In the genomic region with DNA sequence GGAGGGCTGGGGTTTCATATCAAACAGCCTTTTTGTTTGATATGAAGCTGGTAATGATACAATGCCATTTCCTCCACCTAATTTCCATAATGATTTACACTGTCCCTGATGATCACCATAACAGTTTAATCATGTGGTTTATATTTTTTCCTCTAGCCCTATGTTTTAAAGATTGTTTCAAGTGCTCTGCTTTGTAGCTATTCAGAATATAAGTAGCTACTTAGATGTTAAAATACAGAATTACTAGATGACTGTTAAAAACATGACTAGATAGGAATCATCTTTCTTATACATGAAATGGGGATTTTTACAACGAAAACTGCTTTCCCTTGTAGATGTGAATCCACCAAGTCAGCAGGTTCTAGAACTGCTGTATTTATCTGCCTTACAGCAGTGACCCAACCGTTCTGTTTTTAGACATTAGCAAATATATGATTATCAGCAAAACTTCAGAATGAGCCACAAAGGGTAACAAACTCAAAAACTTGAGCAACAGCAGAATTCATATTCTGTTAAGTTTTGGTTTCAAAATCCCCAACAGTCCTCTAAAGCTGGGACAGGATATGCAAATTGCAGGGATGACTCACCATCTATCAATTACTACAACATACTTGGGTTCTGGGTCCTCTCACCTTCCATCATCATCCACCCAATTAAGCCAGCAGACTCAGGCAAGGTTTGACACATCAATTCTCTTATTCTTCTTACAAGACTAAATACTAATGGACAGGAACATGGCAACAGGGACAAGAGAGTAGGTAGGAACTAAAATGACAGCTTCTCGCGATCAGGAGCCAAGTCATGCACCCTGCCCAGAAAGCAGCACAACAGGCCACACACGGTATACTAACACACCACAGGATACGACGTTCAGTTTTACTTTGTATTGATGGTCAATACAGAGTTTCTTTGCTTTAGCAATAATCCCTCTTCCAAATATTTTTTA, we compare ENCODE assay signal across 8 cellular contexts.
DNase-seq lines count a peak whose midpoint lies in the region; ATAC-seq and TF ChIP-seq lines count a peak whose summit lies in the region.

No MANE protein-coding gene starts in this region.

- no peak for TF ChIP-seq CTCF in GM06990 (IDR thresholded peaks at IDR 0.05; ENCODE audit: insufficient read depth, low read length, poor library complexity, severe bottlenecking)

- H3K36me3 ChIP-seq in GM06990 (ENCODE audit: control insufficient read depth, insufficient read depth, low read length) = no peaks in the 10 kb centered on the region

- H3K4me3 Mint-ChIP-seq in activated T-helper 1 cell treated with anti-CD3 and anti-CD28 coated beads, Interleukin-12 subunit alpha, Interleukin-12 subunit beta, Interleukin-2, Interleukin-4 antibody, amounts not matched to agents 30 ng/mL and 10 ng/mL and 1 ng/mL, durations not matched to agents 14 hours and 24 hours and 36 hours = peak overlapping the region; percentile 74
- H3K4me3 Mint-ChIP-seq in stimulated activated naive CD8-positive, alpha-beta T cell treated with anti-CD3 and anti-CD28 coated beads, Interleukin-15, Interleukin-2, amounts not matched to agents 100 ng/mL and 50 ng/mL, for 24 hours = peak overlapping the region; percentile 77

- DNase-seq in GM06990 (ENCODE audit: extremely low read depth, insufficient read length) = peak; percentile 71
- DNase-seq in activated T-helper 1 cell treated with anti-CD3 and anti-CD28 coated beads, Interleukin-12 subunit alpha, Interleukin-12 subunit beta, Interleukin-2, Interleukin-4 antibody, amounts not matched to agents 30 ng/mL and 10 ng/mL and 1 ng/mL, durations not matched to agents 14 hours and 24 hours and 36 hours (ENCODE audit: low spot score) = no peak
- peak; percentile 53 for DNase-seq in globus pallidus (ENCODE audit: low spot score)
- no peak for DNase-seq in SKM-1 (lab: John Stamatoyannopoulos, UW; ENCODE audit: unreplicated experiment)
- no peak for DNase-seq in NCI-H345 (lab: John Stamatoyannopoulos, UW)

- peak overlapping the region; percentile 46 for H3K4me3 ChIP-seq in GM06990 (replicated peaks; ENCODE audit: low read depth, low read length)

- no peaks in the 10 kb centered on the region for H3K27me3 ChIP-seq in GM06990 (replicated peaks; ENCODE audit: control insufficient read depth, insufficient read depth, low read length)

- intact Hi-C loops in activated T-helper 1 cell treated with anti-CD3 and anti-CD28 coated beads, Interleukin-12 subunit alpha, Interleukin-12 subunit beta, Interleukin-2, Interleukin-4 antibody, amounts not matched to agents 30 ng/mL and 10 ng/mL and 1 ng/mL, durations not matched to agents 14 hours and 24 hours and 36 hours (cut with micrococcal nuclease) = loop anchor here (1.0 to 10.0 kb wide), 11 partner anchors 18 to 734 kb away; a partner anchor contains a TSS

- ATAC-seq in GM21381 (IDR thresholded peaks at IDR 0.05; ENCODE audit: unreplicated experiment) (peak; percentile 82), HG03521 (IDR thresholded peaks at IDR 0.05; ENCODE audit: unreplicated experiment) (peak; percentile 81)

- H3K27me3 Mint-ChIP-seq in activated T-helper 1 cell treated with anti-CD3 and anti-CD28 coated beads, Interleukin-12 subunit alpha, Interleukin-12 subunit beta, Interleukin-2, Interleukin-4 antibody, amounts not matched to agents 30 ng/mL and 10 ng/mL and 1 ng/mL, durations not matched to agents 14 hours and 24 hours and 36 hours (ENCODE audit: insufficient read depth) = no peaks in the 10 kb centered on the region
- no peaks in the 10 kb centered on the region for H3K27me3 Mint-ChIP-seq in stimulated activated naive CD8-positive, alpha-beta T cell treated with anti-CD3 and anti-CD28 coated beads, Interleukin-15, Interleukin-2, amounts not matched to agents 100 ng/mL and 50 ng/mL, for 24 hours

- H3K4me1 Mint-ChIP-seq in activated T-helper 1 cell treated with anti-CD3 and anti-CD28 coated beads, Interleukin-12 subunit alpha, Interleukin-12 subunit beta, Interleukin-2, Interleukin-4 antibody, amounts not matched to agents 30 ng/mL and 10 ng/mL and 1 ng/mL, durations not matched to agents 14 hours and 24 hours and 36 hours (ENCODE audit: low read depth) = peaks cover 94% of the 10 kb centered on the region
- peaks cover 99% of the 10 kb centered on the region for H3K4me1 Mint-ChIP-seq in stimulated activated naive CD8-positive, alpha-beta T cell treated with anti-CD3 and anti-CD28 coated beads, Interleukin-15, Interleukin-2, amounts not matched to agents 100 ng/mL and 50 ng/mL, for 24 hours (ENCODE audit: low read depth)

- peak overlapping the region; percentile 100 for H3K27ac Mint-ChIP-seq in activated T-helper 1 cell treated with anti-CD3 and anti-CD28 coated beads, Interleukin-12 subunit alpha, Interleukin-12 subunit beta, Interleukin-2, Interleukin-4 antibody, amounts not matched to agents 30 ng/mL and 10 ng/mL and 1 ng/mL, durations not matched to agents 14 hours and 24 hours and 36 hours
- H3K27ac Mint-ChIP-seq in stimulated activated naive CD8-positive, alpha-beta T cell treated with anti-CD3 and anti-CD28 coated beads, Interleukin-15, Interleukin-2, amounts not matched to agents 100 ng/mL and 50 ng/mL, for 24 hours = peak overlapping the region; percentile 96

- H3K36me3 Mint-ChIP-seq in activated T-helper 1 cell treated with anti-CD3 and anti-CD28 coated beads, Interleukin-12 subunit alpha, Interleukin-12 subunit beta, Interleukin-2, Interleukin-4 antibody, amounts not matched to agents 30 ng/mL and 10 ng/mL and 1 ng/mL, durations not matched to agents 14 hours and 24 hours and 36 hours (ENCODE audit: low read depth) = peaks cover 14% of the 10 kb centered on the region
- H3K36me3 Mint-ChIP-seq in stimulated activated naive CD8-positive, alpha-beta T cell treated with anti-CD3 and anti-CD28 coated beads, Interleukin-15, Interleukin-2, amounts not matched to agents 100 ng/mL and 50 ng/mL, for 24 hours (ENCODE audit: low read depth) = peaks cover 19% of the 10 kb centered on the region

- H3K9me3 Mint-ChIP-seq in activated T-helper 1 cell treated with anti-CD3 and anti-CD28 coated beads, Interleukin-12 subunit alpha, Interleukin-12 subunit beta, Interleukin-2, Interleukin-4 antibody, amounts not matched to agents 30 ng/mL and 10 ng/mL and 1 ng/mL, durations not matched to agents 14 hours and 24 hours and 36 hours = no peaks in the 10 kb centered on the region
- H3K9me3 Mint-ChIP-seq in stimulated activated naive CD8-positive, alpha-beta T cell treated with anti-CD3 and anti-CD28 coated beads, Interleukin-15, Interleukin-2, amounts not matched to agents 100 ng/mL and 50 ng/mL, for 24 hours = no peaks in the 10 kb centered on the region

Comparison
In these comparisons a context has a peak if more than half of its experiments do, and no peak if none do; other contexts are left out.
1. DNase-seq: peak in GM06990 (single experiment) and globus pallidus (single experiment); none in activated T-helper 1 cell treated with anti-CD3 and anti-CD28 coated beads, Interleukin-12 subunit alpha, Interleukin-12 subunit beta, Interleukin-2, Interleukin-4 antibody, amounts not matched to agents 30 ng/mL and 10 ng/mL and 1 ng/mL, durations not matched to agents 14 hours and 24 hours and 36 hours (single experiment), SKM-1 (single experiment) and NCI-H345 (single experiment).